In genomic region chr11:71927813-71928738, GRCh38 we compare ENCODE assay signal across 1 cellular context.
TF ChIP-seq lines count a peak whose summit lies in the region.

Gene XNDC1N (minus strand): TSS chr11:71928594. CDS start chr11:71923353, 5,241 bp downstream.

TF ChIP-seq in K562, 482 proteins besides CTCF, POLR2A, EP300 and RAD21 (continued from another document and continues in another):
- no peak for TF ChIP-seq MLX (CRISPR knock-in tag; conservative IDR thresholded peaks at IDR 0.05)
- no peak for TF ChIP-seq SP1 (CRISPR knock-in tag; IDR thresholded peaks at IDR 0.05)
- TF ChIP-seq PHTF2 (CRISPR knock-in tag; IDR thresholded peaks at IDR 0.05) = no peak
- peak; percentile 64 for TF ChIP-seq LCOR (CRISPR knock-in tag; IDR thresholded peaks at IDR 0.05)
- TF ChIP-seq RBM14 (IDR thresholded peaks at IDR 0.05; ENCODE audit: borderline replicate concordance, insufficient read depth, low read depth, low read length) = no peak
- TF ChIP-seq MXD1 (CRISPR knock-in tag; IDR thresholded peaks at IDR 0.05; ENCODE audit: borderline replicate concordance, poor library complexity, severe bottlenecking) = no peak
- no peak for TF ChIP-seq DMBX1 (CRISPR knock-in tag; IDR thresholded peaks at IDR 0.05; ENCODE audit: borderline replicate concordance)
- no peak for TF ChIP-seq RBM17 (IDR thresholded peaks at IDR 0.05; ENCODE audit: borderline replicate concordance, low read depth, low read length)
- TF ChIP-seq FOSL1 (tag; conservative IDR thresholded peaks at IDR 0.05) = 0 out of 2 replicates have a peak, but pooled peaks have one; percentile 18
- TF ChIP-seq HIVEP1 (CRISPR knock-in tag; IDR thresholded peaks at IDR 0.05) = no peak
- no peak for TF ChIP-seq HMGXB4 (CRISPR knock-in tag; IDR thresholded peaks at IDR 0.05)
- no peak for TF ChIP-seq ZC3H11A (IDR thresholded peaks at IDR 0.05; ENCODE audit: low read depth, low read length)
- TF ChIP-seq ZNF318 (IDR thresholded peaks at IDR 0.05; ENCODE audit: borderline replicate concordance in 1 of 2, low read depth in 1 of 2) = no peak
- no peak for TF ChIP-seq RBM22 (IDR thresholded peaks at IDR 0.05; ENCODE audit: low read depth, low read length, poor library complexity, severe bottlenecking)
- no peak for TF ChIP-seq THRAP3 (IDR thresholded peaks at IDR 0.05; ENCODE audit: borderline replicate concordance)
- TF ChIP-seq ATF1 (CRISPR knock-in tag; IDR thresholded peaks at IDR 0.05) = no peak
- peak; percentile 90 for TF ChIP-seq ATF1 (tag; IDR thresholded peaks at IDR 0.05)
- no peak for TF ChIP-seq CBX5 (IDR thresholded peaks at IDR 0.05; ENCODE audit: borderline replicate concordance, low read depth)
- TF ChIP-seq FOXO4 (CRISPR knock-in tag; IDR thresholded peaks at IDR 0.05) = no peak
- no peak for TF ChIP-seq RBM25 (IDR thresholded peaks at IDR 0.05; ENCODE audit: low read depth, low read length, severe bottlenecking)
- no peak for TF ChIP-seq NFE2L1 (tag; IDR thresholded peaks at IDR 0.05; ENCODE audit: borderline replicate concordance, low read depth)
- no peak for TF ChIP-seq HDAC6 (IDR thresholded peaks at IDR 0.05; ENCODE audit: low read depth, low read length)
- no peak for TF ChIP-seq FOXJ3 (CRISPR knock-in tag; IDR thresholded peaks at IDR 0.05)
- TF ChIP-seq XRCC4 (IDR thresholded peaks at IDR 0.05; ENCODE audit: extremely low read depth, insufficient read depth, insufficient read length) = no peak
- 0 out of 2 replicates have a peak, but pooled peaks have one; percentile 33 for TF ChIP-seq ZBTB9 (CRISPR knock-in tag; IDR thresholded peaks at IDR 0.05)
- TF ChIP-seq HMBOX1 (IDR thresholded peaks at IDR 0.05) = no peak
- TF ChIP-seq EGR1 (conservative IDR thresholded peaks at IDR 0.05) = no peak
- 0 out of 4 replicates have a peak, but pooled peaks of 1 of the 2 experiments have one; percentile 47 for TF ChIP-seq UBTF (IDR thresholded peaks at IDR 0.05; ENCODE audit: borderline replicate concordance in 1 of 2, low read depth in 2 of 2, low read length in 2 of 2)
- TF ChIP-seq NONO (IDR thresholded peaks at IDR 0.05; ENCODE audit: low read depth in 2 of 2, low read length in 1 of 2) = no peak
- no peak for TF ChIP-seq USF1 (CRISPR knock-in tag; IDR thresholded peaks at IDR 0.05)
- TF ChIP-seq NR4A1 (CRISPR knock-in tag; IDR thresholded peaks at IDR 0.05) = no peak
- TF ChIP-seq NR4A1 (tag; IDR thresholded peaks at IDR 0.05) = 0 out of 2 replicates have a peak, but pooled peaks have one; percentile 56
- TF ChIP-seq HSF4 (CRISPR knock-in tag; IDR thresholded peaks at IDR 0.05; ENCODE audit: borderline replicate concordance) = no peak
- no peak for TF ChIP-seq SIN3B (IDR thresholded peaks at IDR 0.05; ENCODE audit: low read depth)
- TF ChIP-seq POU5F1 (IDR thresholded peaks at IDR 0.05; ENCODE audit: borderline replicate concordance, low read depth, low read length, partially characterized antibody) = peak; percentile 16
- TF ChIP-seq ZNF384 (IDR thresholded peaks at IDR 0.05; ENCODE audit: low read depth, low read length) = no peak
- TF ChIP-seq ZNF699 (CRISPR knock-in tag; IDR thresholded peaks at IDR 0.05; ENCODE audit: insufficient replicate concordance) = no peak
- TF ChIP-seq ZNF140 (CRISPR knock-in tag; IDR thresholded peaks at IDR 0.05) = no peak
